ENCODE assay signal across 1 cellular context in the genomic region with DNA sequence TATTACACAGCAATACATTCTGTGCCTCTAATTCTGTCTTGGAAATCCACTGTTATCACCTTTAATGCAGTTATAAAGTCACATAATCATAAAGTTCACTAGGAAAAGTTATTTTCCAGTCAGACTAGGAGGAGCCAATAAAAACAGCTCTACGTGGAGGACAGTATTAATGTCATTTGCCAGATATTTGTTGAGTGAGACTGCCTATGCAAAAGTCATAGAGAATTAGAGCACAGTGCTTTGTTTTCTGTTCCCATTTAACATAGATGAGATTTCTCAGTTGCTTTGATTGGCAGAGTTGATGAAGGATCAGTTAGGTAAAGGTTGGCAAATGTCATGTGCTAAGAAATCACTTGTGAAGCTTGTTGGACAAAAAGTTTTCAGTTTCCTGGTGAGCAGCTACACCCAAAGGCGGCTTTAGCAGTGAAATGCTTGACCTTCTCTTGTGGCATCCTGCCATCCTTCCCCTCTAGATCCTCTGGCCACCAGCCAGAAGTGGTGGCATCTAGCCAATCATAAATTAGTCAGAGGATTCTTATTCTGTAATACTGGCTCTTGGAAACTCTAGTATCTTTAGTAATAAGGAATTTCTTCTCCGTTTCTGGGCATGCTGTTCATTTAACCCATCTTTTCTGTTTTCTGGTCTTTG.
TF ChIP-seq lines count a peak whose summit lies in the region.

No MANE protein-coding gene starts in this region.

TF ChIP-seq in HCT116, 20 proteins besides CTCF, POLR2A, EP300 and RAD21 (continued from another document):
- TF ChIP-seq, protein P1, sequence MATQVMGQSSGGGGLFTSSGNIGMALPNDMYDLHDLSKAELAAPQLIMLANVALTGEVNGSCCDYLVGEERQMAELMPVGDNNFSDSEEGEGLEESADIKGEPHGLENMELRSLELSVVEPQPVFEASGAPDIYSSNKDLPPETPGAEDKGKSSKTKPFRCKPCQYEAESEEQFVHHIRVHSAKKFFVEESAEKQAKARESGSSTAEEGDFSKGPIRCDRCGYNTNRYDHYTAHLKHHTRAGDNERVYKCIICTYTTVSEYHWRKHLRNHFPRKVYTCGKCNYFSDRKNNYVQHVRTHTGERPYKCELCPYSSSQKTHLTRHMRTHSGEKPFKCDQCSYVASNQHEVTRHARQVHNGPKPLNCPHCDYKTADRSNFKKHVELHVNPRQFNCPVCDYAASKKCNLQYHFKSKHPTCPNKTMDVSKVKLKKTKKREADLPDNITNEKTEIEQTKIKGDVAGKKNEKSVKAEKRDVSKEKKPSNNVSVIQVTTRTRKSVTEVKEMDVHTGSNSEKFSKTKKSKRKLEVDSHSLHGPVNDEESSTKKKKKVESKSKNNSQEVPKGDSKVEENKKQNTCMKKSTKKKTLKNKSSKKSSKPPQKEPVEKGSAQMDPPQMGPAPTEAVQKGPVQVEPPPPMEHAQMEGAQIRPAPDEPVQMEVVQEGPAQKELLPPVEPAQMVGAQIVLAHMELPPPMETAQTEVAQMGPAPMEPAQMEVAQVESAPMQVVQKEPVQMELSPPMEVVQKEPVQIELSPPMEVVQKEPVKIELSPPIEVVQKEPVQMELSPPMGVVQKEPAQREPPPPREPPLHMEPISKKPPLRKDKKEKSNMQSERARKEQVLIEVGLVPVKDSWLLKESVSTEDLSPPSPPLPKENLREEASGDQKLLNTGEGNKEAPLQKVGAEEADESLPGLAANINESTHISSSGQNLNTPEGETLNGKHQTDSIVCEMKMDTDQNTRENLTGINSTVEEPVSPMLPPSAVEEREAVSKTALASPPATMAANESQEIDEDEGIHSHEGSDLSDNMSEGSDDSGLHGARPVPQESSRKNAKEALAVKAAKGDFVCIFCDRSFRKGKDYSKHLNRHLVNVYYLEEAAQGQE (IDR thresholded peaks at IDR 0.05; ENCODE audit: low read depth), result no peak
- TF ChIP-seq JUND (IDR thresholded peaks at IDR 0.05) (peak; percentile 41; the same call in 1 of the 2 replicates), MAX (IDR thresholded peaks at IDR 0.05) (0 out of 2 replicates have a peak, but pooled peaks have one; percentile 28), YY1 (IDR thresholded peaks at IDR 0.05; ENCODE audit: extremely low read depth, insufficient replicate concordance, low read depth, low read length) (no peak), SIN3A (IDR thresholded peaks at IDR 0.05; ENCODE audit: low read depth) (0 out of 2 replicates have a peak, but pooled peaks have one; percentile 27), EZH2 (IDR thresholded peaks at IDR 0.05) (no peak), TCF7L2 (IDR thresholded peaks at IDR 0.05; ENCODE audit: borderline replicate concordance, extremely low read depth, insufficient read depth, insufficient read length) (no peak), ZNF274 (IDR thresholded peaks at IDR 0.05; ENCODE audit: low read depth, low read length) (no peak), FOSL1 (IDR thresholded peaks at IDR 0.05; ENCODE audit: low read depth) (peak; percentile 29; the same call in 1 of the 2 replicates), CBX3 (IDR thresholded peaks at IDR 0.05; ENCODE audit: low read depth) (peak; percentile 64; the same call in 1 of the 2 replicates), SP1 (IDR thresholded peaks at IDR 0.05; ENCODE audit: low read depth) (peak; percentile 47), ZFX (IDR thresholded peaks at IDR 0.05) (no peak), ATF3 (IDR thresholded peaks at IDR 0.05) (no peak), CEBPB (IDR thresholded peaks at IDR 0.05; ENCODE audit: low read depth) (peak; percentile 46; the same call in 1 of the 2 replicates), EGR1 (IDR thresholded peaks at IDR 0.05; ENCODE audit: low read depth) (no peak)
- TF ChIP-seq, protein P2, sequence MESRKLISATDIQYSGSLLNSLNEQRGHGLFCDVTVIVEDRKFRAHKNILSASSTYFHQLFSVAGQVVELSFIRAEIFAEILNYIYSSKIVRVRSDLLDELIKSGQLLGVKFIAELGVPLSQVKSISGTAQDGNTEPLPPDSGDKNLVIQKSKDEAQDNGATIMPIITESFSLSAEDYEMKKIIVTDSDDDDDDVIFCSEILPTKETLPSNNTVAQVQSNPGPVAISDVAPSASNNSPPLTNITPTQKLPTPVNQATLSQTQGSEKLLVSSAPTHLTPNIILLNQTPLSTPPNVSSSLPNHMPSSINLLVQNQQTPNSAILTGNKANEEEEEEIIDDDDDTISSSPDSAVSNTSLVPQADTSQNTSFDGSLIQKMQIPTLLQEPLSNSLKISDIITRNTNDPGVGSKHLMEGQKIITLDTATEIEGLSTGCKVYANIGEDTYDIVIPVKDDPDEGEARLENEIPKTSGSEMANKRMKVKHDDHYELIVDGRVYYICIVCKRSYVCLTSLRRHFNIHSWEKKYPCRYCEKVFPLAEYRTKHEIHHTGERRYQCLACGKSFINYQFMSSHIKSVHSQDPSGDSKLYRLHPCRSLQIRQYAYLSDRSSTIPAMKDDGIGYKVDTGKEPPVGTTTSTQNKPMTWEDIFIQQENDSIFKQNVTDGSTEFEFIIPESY (IDR thresholded peaks at IDR 0.05; ENCODE audit: extremely low read depth, insufficient replicate concordance, low read length), result no peak
